8 cellular contexts compared by ENCODE assay signal in genomic region chr7:45573636-45574470, GRCh38. TPM values are rescaled to one million over a fixed set of nuclear protein-coding genes. Genes with fewer than 3 reads are reported as not detected.
DNase-seq lines count a peak whose midpoint lies in the region; ATAC-seq and TF ChIP-seq lines count a peak whose summit lies in the region.

TSS of gene ADCY1 (plus strand) at chr7:45574368. CDS start at chr7:45574544, 176 bp downstream.

- TF ChIP-seq EP300 in esophagus muscularis mucosa (IDR thresholded peaks at IDR 0.05), result no peak

- 28% methylated on average over 28 of the region's 89 CpGs for WGBS in esophagus muscularis mucosa

- no peaks in the 10 kb centered on the region for H3K36me3 Mint-ChIP-seq in activated CD4-positive, alpha-beta T cell treated with anti-CD3 and anti-CD28 coated beads, Interleukin-2, amount 10 ng/mL, durations not matched to agents 24 days and 14 days (ENCODE audit: low read depth)
- no peaks in the 10 kb centered on the region for H3K36me3 Mint-ChIP-seq in osteocyte (ENCODE audit: unreplicated experiment)

- H3K9me3 ChIP-seq in esophagus muscularis mucosa, result no peaks in the 10 kb centered on the region

- in situ Hi-C loops in KBM-7 (cut with MboI; ENCODE audit: low pct_unique_long_range_greater_than_20kb, low sequenced_read_pairs), result no loop called here

- H3K27me3 Mint-ChIP-seq in activated CD4-positive, alpha-beta T cell treated with anti-CD3 and anti-CD28 coated beads, Interleukin-2, amount 10 ng/mL, durations not matched to agents 24 days and 14 days, result peaks cover 47% of the 10 kb centered on the region
- H3K27me3 Mint-ChIP-seq in osteocyte (ENCODE audit: unreplicated experiment), result peaks cover 60% of the 10 kb centered on the region

- TF ChIP-seq CTCF in esophagus muscularis mucosa (IDR thresholded peaks at IDR 0.05), result no peak
- no peak for TF ChIP-seq CTCF in osteocyte (IDR thresholded peaks at IDR 0.05)

- intact Hi-C loops in activated CD4-positive, alpha-beta T cell treated with anti-CD3 and anti-CD28 coated beads, Interleukin-2, amount 10 ng/mL, durations not matched to agents 24 days and 14 days (cut with micrococcal nuclease), result no loop called here
- intact Hi-C loops in esophagus muscularis mucosa (cut with DNase I), result no loop called here

- peak within 1 kb of the TSS; percentile 57 for H3K4me3 Mint-ChIP-seq in activated CD4-positive, alpha-beta T cell treated with anti-CD3 and anti-CD28 coated beads, Interleukin-2, amount 10 ng/mL, durations not matched to agents 24 days and 14 days
- peak within 1 kb of the TSS; percentile 66 for H3K4me3 Mint-ChIP-seq in osteocyte (ENCODE audit: unreplicated experiment)

- peak; percentile 73 for DNase-seq in activated CD4-positive, alpha-beta T cell treated with anti-CD3 and anti-CD28 coated beads, Interleukin-2, amount 10 ng/mL, durations not matched to agents 24 days and 14 days
- no peak for DNase-seq in activated CD4-positive, alpha-beta T cell treated with anti-CD3 and anti-CD28 coated beads for 4 hours
- peak; percentile 15 for DNase-seq in RPMI7951 (ENCODE audit: low read depth)
- no peak for DNase-seq in esophagus muscularis mucosa (ENCODE audit: extremely low spot score)
- no peak for DNase-seq in osteocyte (ENCODE audit: extremely low spot score, unreplicated experiment)
- no peak for DNase-seq in KBM-7
- DNase-seq in central memory CD4-positive, alpha-beta T cell, result no peak

- no peak for ATAC-seq in HG02798 (IDR thresholded peaks at IDR 0.05; ENCODE audit: poor library complexity, unreplicated experiment)

- H3K4me3 ChIP-seq in esophagus muscularis mucosa, result peak within 1 kb of the TSS; percentile 55 to 67 (median 60)

- H3K36me3 ChIP-seq in esophagus muscularis mucosa, result no peaks in the 10 kb centered on the region

- no peaks in the 10 kb centered on the region for H3K9me3 Mint-ChIP-seq in activated CD4-positive, alpha-beta T cell treated with anti-CD3 and anti-CD28 coated beads, Interleukin-2, amount 10 ng/mL, durations not matched to agents 24 days and 14 days
- H3K9me3 Mint-ChIP-seq in osteocyte (ENCODE audit: unreplicated experiment), result no peaks in the 10 kb centered on the region

- H3K4me1 ChIP-seq in esophagus muscularis mucosa, result peaks cover 11 to 24% (median 22%) of the 10 kb centered on the region in 4 donors

- no peak within 1 kb of the TSS for H3K27ac Mint-ChIP-seq in activated CD4-positive, alpha-beta T cell treated with anti-CD3 and anti-CD28 coated beads, Interleukin-2, amount 10 ng/mL, durations not matched to agents 24 days and 14 days
- H3K27ac Mint-ChIP-seq in osteocyte (ENCODE audit: unreplicated experiment), result no peak within 1 kb of the TSS

- no peak within 1 kb of the TSS for H3K27ac ChIP-seq in esophagus muscularis mucosa (replicated peaks in 1 of 4)

- peaks cover 0 to 51% (median 10%) of the 10 kb centered on the region in 4 donors for H3K27me3 ChIP-seq in esophagus muscularis mucosa

- TF ChIP-seq POLR2A in esophagus muscularis mucosa (IDR thresholded peaks at IDR 0.05; ENCODE audit: low read depth), result no peak

- H3K4me1 Mint-ChIP-seq in activated CD4-positive, alpha-beta T cell treated with anti-CD3 and anti-CD28 coated beads, Interleukin-2, amount 10 ng/mL, durations not matched to agents 24 days and 14 days, result peaks cover 5% of the 10 kb centered on the region
- H3K4me1 Mint-ChIP-seq in osteocyte (ENCODE audit: unreplicated experiment), result peaks cover 7% of the 10 kb centered on the region

RNA-seq across cellular contexts. Expression of gene ADCY1, which starts in this region (rescaled TPM):
- total RNA-seq in activated CD4-positive, alpha-beta T cell treated with anti-CD3 and anti-CD28 coated beads, Interleukin-2, amount 10 ng/mL, durations not matched to agents 24 days and 14 days, result 1.5 and 2.8 TPM in 2 replicates
- 3.1 and 4.4 TPM in 2 replicates for total RNA-seq in RPMI7951 (2014; rRNA removed; shearing (Covaris generic))
- 1 to 10 TPM in 3 of 4 donors, under 1 TPM in 1; 0.42 to 2.1 (median 1.2) TPM for total RNA-seq in esophagus muscularis mucosa
- 0.05 and 0.08 TPM in 2 replicates for total RNA-seq in osteocyte

Comparison
In these comparisons a context has a peak if more than half of its experiments do, and no peak if none do; other contexts are left out.
1. DNase-seq: peak in activated CD4-positive, alpha-beta T cell treated with anti-CD3 and anti-CD28 coated beads, Interleukin-2, amount 10 ng/mL, durations not matched to agents 24 days and 14 days (single experiment) and RPMI7951 (single experiment); none in activated CD4-positive, alpha-beta T cell treated with anti-CD3 and anti-CD28 coated beads for 4 hours (0 of 2), esophagus muscularis mucosa (single experiment), osteocyte (single experiment), KBM-7 (single experiment) and central memory CD4-positive, alpha-beta T cell (single experiment).